9 cellular contexts compared by ENCODE assay signal in genomic region chr4:2817701-2818350, GRCh38. TPM values are rescaled to one million over a fixed set of nuclear protein-coding genes. Genes with fewer than 3 reads are reported as not detected.
DNase-seq lines count a peak whose midpoint lies in the region; ATAC-seq, FAIRE-seq and TF ChIP-seq lines count a peak whose summit lies in the region.
"Had no signal": no experiment of that assay in that cellular context is flagged by ENCODE, and none has a peak within 500 bp of the region (broad histone marks: within the 10 kb centered on the region; RNA-seq: fewer than 3 reads in every experiment).

No MANE protein-coding gene starts in this region.

- no peaks in the 10 kb centered on the region for H3K9me3 Mint-ChIP-seq in WTC11

- no peaks in the 10 kb centered on the region for H3K9me3 ChIP-seq in pancreas

- H3K27ac ChIP-seq in pancreas = peak overlapping the region in 1 of 4 donors; percentile 13
- H3K27ac ChIP-seq: HL-60 had no signal

- H3K4me1 Mint-ChIP-seq in WTC11 = peaks cover 22% of the 10 kb centered on the region

- peaks cover 10% of the 10 kb centered on the region for H3K27me3 Mint-ChIP-seq in WTC11 (ENCODE audit: low read depth)

- FAIRE-seq in pancreas (lab: Jason Lieb, UNC) = no peak

- ATAC-seq in GM18502 (IDR thresholded peaks at IDR 0.05; ENCODE audit: poor library complexity, unreplicated experiment) (peak; percentile 39), WTC11 (peak; percentile 66), pancreas (peak; percentile 82 to 91 (median 90)), GM18858 (IDR thresholded peaks at IDR 0.05; ENCODE audit: unreplicated experiment) (no peak)

- H3K36me3 Mint-ChIP-seq in WTC11 = peaks cover 3% of the 10 kb centered on the region; the same call in 1 of the 2 replicates

- TF ChIP-seq CTCF in AG09309 (IDR thresholded peaks at IDR 0.05; ENCODE audit: control insufficient read depth, insufficient read depth, low read depth, low read length, missing control alignments) (no peak), WTC11 (IDR thresholded peaks at IDR 0.05) (no peak), fibroblast of villous mesenchyme (IDR thresholded peaks at IDR 0.05; ENCODE audit: insufficient read depth, low read depth, low read length) (no peak), pancreas (IDR thresholded peaks at IDR 0.05) (no peak)

- no peak for DNase-seq in AG09309 (ENCODE audit: low read depth)
- peak; percentile 65 for DNase-seq in WTC11 (ENCODE audit: low spot score)
- no peak for DNase-seq in fibroblast of villous mesenchyme (ENCODE audit: low read depth)
- DNase-seq in pancreas = peak in 5 of 6 donors; percentile 47 to 87 (median 76)
- DNase-seq in SKM-1 treated with dmso at 0.1 percent for 144 hours (lab: John Stamatoyannopoulos, UW; ENCODE audit: unreplicated experiment) = no peak
- no peak for DNase-seq in DMS79 (lab: John Stamatoyannopoulos, UW)

- no peaks in the 10 kb centered on the region for H3K36me3 ChIP-seq in pancreas

- H3K27ac Mint-ChIP-seq in WTC11 = no peak overlapping the region

- POLR2A ChIA-PET in WTC11 (lab: Charles Lee) = interaction anchor here (0.6 to 1.2 kb wide), 3 partner anchors 17 to 109 kb away, joined by 3 to 4 read pairs (median 4); no protein-coding TSS in a partner anchor

- 5 to 6% methylated on average over 23 to 65 of the region's 65 CpGs for WGBS in pancreas, 2 donors

- H3K4me1 ChIP-seq in pancreas = peaks cover 0 to 7% (median 0%) of the 10 kb centered on the region in 3 donors

- intact Hi-C loops in pancreas (cut with DNase I) = no loop called here

- CTCF ChIA-PET in WTC11 (lab: Charles Lee) = interaction anchor here (0.6 to 1.8 kb wide), 10 partner anchors 17 to 725 kb away, joined by 3 to 17 read pairs (median 3); partner anchors contain the start of genes GRK4, NOP14, SH3BP2 and TNIP2

- peak overlapping the region; percentile 68 for H3K4me3 Mint-ChIP-seq in WTC11

- H3K27me3 ChIP-seq in pancreas = no peaks in the 10 kb centered on the region

- H3K4me3 ChIP-seq in AG09309 (ENCODE audit: control insufficient read depth, low read depth, low read length) (peak overlapping the region; percentile 62), fibroblast of villous mesenchyme (ENCODE audit: low read depth, low read length) (peak overlapping the region; percentile 47), pancreas (peak overlapping the region; percentile 45 to 65 (median 60))

TF ChIP-seq in WTC11, 78 proteins besides CTCF, POLR2A, EP300 and RAD21 (continues in another document):
- TF ChIP-seq GABPB1 (CRISPR knock-in tag; IDR thresholded peaks at IDR 0.05) (no peak), ZBTB21 (CRISPR knock-in tag; IDR thresholded peaks at IDR 0.05; ENCODE audit: borderline replicate concordance) (no peak), ZNF138 (CRISPR knock-in tag; conservative IDR thresholded peaks at IDR 0.05) (no peak), JAZF1 (CRISPR knock-in tag; IDR thresholded peaks at IDR 0.05) (no peak), ZNF219 (CRISPR knock-in tag; IDR thresholded peaks at IDR 0.05; ENCODE audit: borderline replicate concordance) (no peak), ETV6 (CRISPR knock-in tag; IDR thresholded peaks at IDR 0.05) (0 out of 2 replicates have a peak, but pooled peaks have one; percentile 26), TEAD1 (CRISPR knock-in tag; IDR thresholded peaks at IDR 0.05) (0 out of 2 replicates have a peak, but pooled peaks have one; percentile 25), MYBL2 (CRISPR knock-in tag; IDR thresholded peaks at IDR 0.05) (no peak), CREB1 (CRISPR knock-in tag; IDR thresholded peaks at IDR 0.05) (0 out of 2 replicates have a peak, but pooled peaks have one; percentile 44), NFE2L1 (CRISPR knock-in tag; IDR thresholded peaks at IDR 0.05) (peak; percentile 31; the same call in 1 of the 2 replicates), PRDM15 (CRISPR knock-in tag; IDR thresholded peaks at IDR 0.05) (no peak), ZNF416 (CRISPR knock-in tag; IDR thresholded peaks at IDR 0.05) (no peak)
- TF ChIP-seq, protein P1, sequence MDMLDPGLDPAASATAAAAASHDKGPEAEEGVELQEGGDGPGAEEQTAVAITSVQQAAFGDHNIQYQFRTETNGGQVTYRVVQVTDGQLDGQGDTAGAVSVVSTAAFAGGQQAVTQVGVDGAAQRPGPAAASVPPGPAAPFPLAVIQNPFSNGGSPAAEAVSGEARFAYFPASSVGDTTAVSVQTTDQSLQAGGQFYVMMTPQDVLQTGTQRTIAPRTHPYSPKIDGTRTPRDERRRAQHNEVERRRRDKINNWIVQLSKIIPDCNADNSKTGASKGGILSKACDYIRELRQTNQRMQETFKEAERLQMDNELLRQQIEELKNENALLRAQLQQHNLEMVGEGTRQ (CRISPR knock-in tag; IDR thresholded peaks at IDR 0.05) = peak; percentile 89
- TF ChIP-seq, protein P2, sequence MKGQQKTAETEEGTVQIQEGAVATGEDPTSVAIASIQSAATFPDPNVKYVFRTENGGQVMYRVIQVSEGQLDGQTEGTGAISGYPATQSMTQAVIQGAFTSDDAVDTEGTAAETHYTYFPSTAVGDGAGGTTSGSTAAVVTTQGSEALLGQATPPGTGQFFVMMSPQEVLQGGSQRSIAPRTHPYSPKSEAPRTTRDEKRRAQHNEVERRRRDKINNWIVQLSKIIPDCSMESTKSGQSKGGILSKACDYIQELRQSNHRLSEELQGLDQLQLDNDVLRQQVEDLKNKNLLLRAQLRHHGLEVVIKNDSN (CRISPR knock-in tag; IDR thresholded peaks at IDR 0.05) = peak; percentile 83
- TF ChIP-seq, protein P3, sequence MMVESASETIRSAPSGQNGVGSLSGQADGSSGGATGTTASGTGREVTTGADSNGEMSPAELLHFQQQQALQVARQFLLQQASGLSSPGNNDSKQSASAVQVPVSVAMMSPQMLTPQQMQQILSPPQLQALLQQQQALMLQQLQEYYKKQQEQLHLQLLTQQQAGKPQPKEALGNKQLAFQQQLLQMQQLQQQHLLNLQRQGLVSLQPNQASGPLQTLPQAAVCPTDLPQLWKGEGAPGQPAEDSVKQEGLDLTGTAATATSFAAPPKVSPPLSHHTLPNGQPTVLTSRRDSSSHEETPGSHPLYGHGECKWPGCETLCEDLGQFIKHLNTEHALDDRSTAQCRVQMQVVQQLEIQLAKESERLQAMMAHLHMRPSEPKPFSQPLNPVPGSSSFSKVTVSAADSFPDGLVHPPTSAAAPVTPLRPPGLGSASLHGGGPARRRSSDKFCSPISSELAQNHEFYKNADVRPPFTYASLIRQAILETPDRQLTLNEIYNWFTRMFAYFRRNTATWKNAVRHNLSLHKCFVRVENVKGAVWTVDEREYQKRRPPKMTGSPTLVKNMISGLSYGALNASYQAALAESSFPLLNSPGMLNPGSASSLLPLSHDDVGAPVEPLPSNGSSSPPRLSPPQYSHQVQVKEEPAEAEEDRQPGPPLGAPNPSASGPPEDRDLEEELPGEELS (CRISPR knock-in tag; IDR thresholded peaks at IDR 0.05) = 0 out of 2 replicates have a peak, but pooled peaks have one; percentile 14
- TF ChIP-seq, protein P4, sequence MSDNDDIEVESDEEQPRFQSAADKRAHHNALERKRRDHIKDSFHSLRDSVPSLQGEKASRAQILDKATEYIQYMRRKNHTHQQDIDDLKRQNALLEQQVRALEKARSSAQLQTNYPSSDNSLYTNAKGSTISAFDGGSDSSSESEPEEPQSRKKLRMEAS (CRISPR knock-in tag; IDR thresholded peaks at IDR 0.05) = peak; percentile 80

RNA-seq across cellular contexts. Expression of gene SH3BP2, which starts 24.9 kb away (rescaled TPM):
- total RNA-seq in WTC11 (2021) = 43.2 to 49.1 TPM (median 44.5 TPM) in 3 replicates
- total RNA-seq in fibroblast of villous mesenchyme = 23.3 and 27.4 TPM in 2 replicates
- total RNA-seq in pancreas = 10 to 100 TPM; 12.3 to 54.6 (median 27.0) TPM
- 10 to 100 TPM; 16.2 to 56.5 TPM for polyA plus RNA-seq in pancreas

RNA-seq across cellular contexts. Expression of gene ADD1, which starts 25.8 kb away (rescaled TPM):
- 164 to 178 TPM (median 167 TPM) in 3 replicates for total RNA-seq in WTC11 (2021)
- total RNA-seq in fibroblast of villous mesenchyme = 212 and 235 TPM in 2 replicates
- total RNA-seq in pancreas = 100 to 1,000 TPM in 1 of 6 donors, 10 to 100 TPM in 5; 70.9 to 160 (median 86.2) TPM
- polyA plus RNA-seq in pancreas = 100 to 1,000 TPM; 158 to 160 TPM

Comparison
In these comparisons a context has a peak if more than half of its experiments do, and no peak if none do; other contexts are left out.
1. DNase-seq: peak in WTC11 (single experiment) and pancreas (5 of 6); none in AG09309 (single experiment), fibroblast of villous mesenchyme (single experiment), SKM-1 treated with dmso at 0.1 percent for 144 hours (single experiment) and DMS79 (single experiment).
2. Peak in every context shown above with its lines, with median percentiles within 50 percentile points of each other: H3K4me3 ChIP-seq.